Comparison of ENCODE assay signal across 27 cellular contexts in the genomic region with DNA sequence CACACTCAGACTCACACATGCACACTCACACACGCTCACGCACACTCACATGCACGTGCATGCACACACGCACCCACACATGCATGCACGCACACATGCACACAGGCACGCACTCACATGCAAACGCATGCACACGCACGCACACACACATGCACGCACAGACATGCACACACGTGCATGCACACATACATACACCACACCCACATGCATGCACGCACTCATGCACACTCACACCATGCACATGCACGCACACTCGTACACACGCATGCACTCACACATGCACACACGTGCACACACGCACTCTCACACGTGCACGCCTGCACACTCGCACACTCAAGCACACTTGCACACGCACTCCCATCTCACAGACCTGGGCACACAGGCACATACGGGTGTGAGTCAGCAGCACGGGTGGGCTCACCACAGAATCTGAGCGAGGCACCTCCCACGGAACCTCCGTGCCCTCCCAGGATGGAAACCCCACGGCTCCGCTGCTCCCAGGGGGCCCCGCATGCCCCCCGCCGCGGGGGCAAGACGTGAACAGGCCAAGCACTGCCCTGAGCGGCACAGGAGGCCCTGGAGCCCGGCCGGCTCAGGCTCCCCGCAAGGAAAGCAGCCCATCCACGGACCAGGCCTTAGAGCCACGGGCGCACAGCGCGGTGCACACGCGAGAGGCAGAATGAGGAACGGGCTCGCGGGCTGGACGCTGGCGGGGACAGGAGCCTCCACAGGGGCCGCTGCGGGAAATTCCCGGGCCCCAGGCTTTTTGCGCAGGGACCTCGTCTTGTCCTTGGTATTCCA. TPM values are rescaled to one million over a fixed set of nuclear protein-coding genes. Genes with fewer than 3 reads are reported as not detected.
DNase-seq lines count a peak whose midpoint lies in the region; ATAC-seq, FAIRE-seq and TF ChIP-seq lines count a peak whose summit lies in the region.
"Had no signal": no experiment of that assay in that cellular context is flagged by ENCODE, and none has a peak within 500 bp of the region (broad histone marks: within the 10 kb centered on the region; RNA-seq: fewer than 3 reads in every experiment).

No MANE protein-coding gene starts in this region.

- no peaks in the 10 kb centered on the region for H3K9me3 Mint-ChIP-seq in nephron
- no peaks in the 10 kb centered on the region for H3K9me3 Mint-ChIP-seq in activated T-cell treated with anti-CD3 and anti-CD28 coated beads, Interleukin-2, amount 50 U/mL, for 4 hours
- H3K9me3 Mint-ChIP-seq: activated T-cell treated with anti-CD3 and anti-CD28 coated beads, Interleukin-2, amount 50 U/mL, for 24 hours; CD8-positive, alpha-beta T cell; effector memory CD8-positive, alpha-beta T cell; stimulated activated naive CD8-positive, alpha-beta T cell treated with anti-CD3 and anti-CD28 coated beads, Interleukin-15, amount 100 ng/mL, for 72 hours; T-helper 2 cell treated with Interferon-gamma antibody and Interleukin-4, amounts not matched to agents 5 μg/mL and 100 μg/mL, for 36 hours had no signal

- peak overlapping the region; percentile 24 to 46 (median 35) for H3K4me3 Mint-ChIP-seq in nephron
- no peak overlapping the region for H3K4me3 Mint-ChIP-seq in activated T-cell treated with anti-CD3 and anti-CD28 coated beads, Interleukin-2, amount 50 U/mL, for 4 hours
- H3K4me3 Mint-ChIP-seq: activated T-cell treated with anti-CD3 and anti-CD28 coated beads, Interleukin-2, amount 50 U/mL, for 24 hours; CD8-positive, alpha-beta T cell; effector memory CD8-positive, alpha-beta T cell; T-helper 2 cell treated with Interferon-gamma antibody and Interleukin-4, amounts not matched to agents 5 μg/mL and 100 μg/mL, for 36 hours had no signal

- ATAC-seq in HG03139 (IDR thresholded peaks at IDR 0.05; ENCODE audit: unreplicated experiment): no peak
- no peak for ATAC-seq in activated T-cell treated with anti-CD3 and anti-CD28 coated beads, Interleukin-2, amount 50 U/mL, for 4 hours
- ATAC-seq: CD8-positive, alpha-beta T cell; effector memory CD8-positive, alpha-beta T cell; esophagus mucosa; foreskin keratinocyte; left colon had no signal

- no peak overlapping the region for H3K27ac Mint-ChIP-seq in nephron
- H3K27ac Mint-ChIP-seq: activated T-cell treated with anti-CD3 and anti-CD28 coated beads, Interleukin-2, amount 50 U/mL, for 24 hours; CD8-positive, alpha-beta T cell; effector memory CD8-positive, alpha-beta T cell; stimulated activated naive CD8-positive, alpha-beta T cell treated with anti-CD3 and anti-CD28 coated beads, Interleukin-15, amount 100 ng/mL, for 72 hours; T-helper 2 cell treated with Interferon-gamma antibody and Interleukin-4, amounts not matched to agents 5 μg/mL and 100 μg/mL, for 36 hours had no signal

- H3K36me3 ChIP-seq in bronchial epithelial cell (ENCODE audit: control insufficient read depth, insufficient read depth, low read length): no peaks in the 10 kb centered on the region
- H3K36me3 ChIP-seq: adrenal gland had no signal

- peak; percentile 51 for DNase-seq in activated effector memory CD4-positive, alpha-beta T cell treated with anti-CD3 and anti-CD28 coated beads, Interleukin-2, amount 50 U/mL, for 16 hours
- no peak for DNase-seq in activated effector memory CD4-positive, alpha-beta T cell treated with Interleukin-2 at 50 U/mL for 16 hours
- DNase-seq in bronchial epithelial cell (ENCODE audit: low read depth) (no peak), urothelium cell line (ENCODE audit: low spot score) (no peak), GM19240 (ENCODE audit: insufficient read length, low spot score) (no peak)
- DNase-seq in activated T-cell treated with anti-CD3 and anti-CD28 coated beads, Interleukin-2, amount 50 U/mL, for 4 hours: no peak
- DNase-seq: activated CD4-positive, alpha-beta T cell treated with anti-CD3 and anti-CD28 coated beads for 48 hours; activated naive CD4-positive, alpha-beta T cell; activated T-cell treated with anti-CD3 and anti-CD28 coated beads, Interleukin-2, amount 50 U/mL, for 24 hours; adrenal gland; CD8-positive, alpha-beta T cell; effector memory CD8-positive, alpha-beta T cell; foreskin keratinocyte; NCI-H446; occipital lobe; Right ventricle myocardium superior; stimulated activated CD8-positive, alpha-beta memory T cell treated with anti-CD3 and anti-CD28 coated beads, Interleukin-4, amount 100 ng/mL, for 48 hours; stimulated activated naive CD8-positive, alpha-beta T cell treated with anti-CD3 and anti-CD28 coated beads, Interleukin-15, amount 100 ng/mL, for 72 hours had no signal

- H3K27me3 ChIP-seq in bronchial epithelial cell (ENCODE audit: control insufficient read depth, insufficient read depth, low read length): peaks cover 8% of the 10 kb centered on the region

- no peak for TF ChIP-seq CTCF in bronchial epithelial cell (IDR thresholded peaks at IDR 0.05; ENCODE audit: insufficient read depth, low read length, severe bottlenecking)
- no peak for TF ChIP-seq CTCF in nephron (IDR thresholded peaks at IDR 0.05; ENCODE audit: unreplicated experiment in 3 of 3)

- peak; percentile 99 for FAIRE-seq in bronchial epithelial cell (lab: Jason Lieb, UNC)
- peak; percentile 97 for FAIRE-seq in urothelium cell line (lab: Jason Lieb, UNC)
- FAIRE-seq: G401.6, GM19239 had no signal

- no peaks in the 10 kb centered on the region for H3K36me3 Mint-ChIP-seq in nephron (ENCODE audit: low read depth)
- no peaks in the 10 kb centered on the region for H3K36me3 Mint-ChIP-seq in activated T-cell treated with anti-CD3 and anti-CD28 coated beads, Interleukin-2, amount 50 U/mL, for 4 hours (ENCODE audit: insufficient read depth)
- H3K36me3 Mint-ChIP-seq: CD8-positive, alpha-beta T cell had no signal

- H3K4me3 ChIP-seq in bronchial epithelial cell (ENCODE audit: low read depth, low read length): no peak overlapping the region
- H3K4me3 ChIP-seq: adrenal gland had no signal

- peaks cover 89% of the 10 kb centered on the region for H3K27me3 Mint-ChIP-seq in nephron (ENCODE audit: low read depth)
- H3K27me3 Mint-ChIP-seq in activated T-cell treated with anti-CD3 and anti-CD28 coated beads, Interleukin-2, amount 50 U/mL, for 4 hours (ENCODE audit: low read depth): peaks cover 71% of the 10 kb centered on the region

- H3K4me1 Mint-ChIP-seq in nephron: peaks cover 11% of the 10 kb centered on the region
- H3K4me1 Mint-ChIP-seq in activated T-cell treated with anti-CD3 and anti-CD28 coated beads, Interleukin-2, amount 50 U/mL, for 4 hours (ENCODE audit: low read depth): peaks cover 14% of the 10 kb centered on the region

RNA-seq across cellular contexts. Expression of a gene that starts 8.4 kb away (rescaled TPM):
- not detected in 2 replicates for total RNA-seq in bronchial epithelial cell
- total RNA-seq in activated T-cell treated with anti-CD3 and anti-CD28 coated beads, Interleukin-2, amount 50 U/mL, for 4 hours: not detected
- total RNA-seq: A172; activated CD8-positive, alpha-beta memory T cell treated with anti-CD3 and anti-CD28 coated beads for 36 hours; CD8-positive, alpha-beta T cell; foreskin keratinocyte; left colon; Right ventricle myocardium superior had no signal
